In genomic region chr1:25028587-25028909, GRCh38 we compare ENCODE assay signal across 20 cellular contexts.
DNase-seq lines count a peak whose midpoint lies in the region; ATAC-seq, FAIRE-seq and TF ChIP-seq lines count a peak whose summit lies in the region.
"Had no signal": no experiment of that assay in that cellular context is flagged by ENCODE, and none has a peak within 500 bp of the region (broad histone marks: within the 10 kb centered on the region; RNA-seq: fewer than 3 reads in every experiment).

No MANE protein-coding gene starts in this region.

- WGBS in H1 (ENCODE audit: extremely low coverage in 1 of 2, insufficient coverage in 1 of 2, insufficient read length in 1 of 2, insufficient replicate concordance in 2 of 2, low coverage in 1 of 2, low lambda C conversion rate in 2 of 2, missing lambda C conversion rate in 1 of 2), 2 experiments = 93% methylated on average over 6 of the region's 12 CpGs; no CpG with 5 or more reads in 1 of the 2 experiments

- no peak overlapping the region for H2BK20ac ChIP-seq in H1 (ENCODE audit: low read length)

- H2BK5ac ChIP-seq in H1 (ENCODE audit: low read depth, low read length) = no peak overlapping the region

- 0 out of 2 replicates have a peak overlapping the region, but pooled peaks have one; percentile 24 for H2AK5ac ChIP-seq in H1 (ENCODE audit: low read depth, low read length)

- H3K4me3 Mint-ChIP-seq in CD4-positive, CD25-positive, alpha-beta regulatory T cell = peak overlapping the region in 1 of 4 donors; percentile 9
- H3K4me3 Mint-ChIP-seq in activated B cell treated with CpG ODN at 0.5 μM for 24 hours = peak overlapping the region; percentile 49
- H3K4me3 Mint-ChIP-seq: brain had no signal

- intact Hi-C loops in activated B cell treated with CpG ODN at 0.5 μM for 24 hours (cut with micrococcal nuclease) = no loop called here

- H3K27ac ChIP-seq in CD4-positive, CD25-positive, alpha-beta regulatory T cell (ENCODE audit: insufficient read depth, low read length, poor library complexity, severe bottlenecking) = no peak overlapping the region
- no peak overlapping the region for H3K27ac ChIP-seq in H1 (ENCODE audit: low read depth, low read length)
- H3K27ac ChIP-seq: esophagus muscularis mucosa, heart left ventricle had no signal

- H4K91ac ChIP-seq in H1 (replicated peaks; ENCODE audit: insufficient read length, low read length) = no peak overlapping the region

- H3K79me1 ChIP-seq in H1 (ENCODE audit: low read depth, low read length) = no peaks in the 10 kb centered on the region

- no peak overlapping the region for H2AFZ ChIP-seq in H1 (ENCODE audit: low read length)

- H4K5ac ChIP-seq in H1 (ENCODE audit: insufficient read length, low read depth, low read length) = no peak overlapping the region

- no peak for DNase-seq in CD4-positive, CD25-positive, alpha-beta regulatory T cell
- no peak for DNase-seq in GM12865 (ENCODE audit: low read depth)
- no peak for DNase-seq in activated B cell treated with CpG ODN at 0.5 μM for 24 hours
- DNase-seq in H1 (ENCODE audit: low read depth in 1 of 2, low spot score in 2 of 2) = no peak
- no peak for DNase-seq in NCI-H526 (lab: John Stamatoyannopoulos, UW)
- DNase-seq in NK-92 treated with Interleukin-12 subunit alpha and Interleukin-12 subunit beta, amount 100 ng/mL, for 24 hours (lab: John Stamatoyannopoulos, UW) = no peak
- no peak for DNase-seq in HTR-8/SVneo (ENCODE audit: insufficient read length, low spot score)
- no peak for DNase-seq in NCI-H82 (lab: John Stamatoyannopoulos, UW)
- DNase-seq: activated CD4-positive, CD25-positive, alpha-beta regulatory T cell treated with anti-CD3 and anti-CD28 coated beads, Interleukin-2, amount 50 U/mL, for 72 hours; heart left ventricle; midbrain; NCI-H2107; NCI-H774; occipital lobe; sigmoid colon had no signal

- TF ChIP-seq CTCF in GM12865 (IDR thresholded peaks at IDR 0.05; ENCODE audit: insufficient read depth, low read depth, low read length, missing control alignments) = no peak
- no peak for TF ChIP-seq CTCF in activated B cell treated with CpG ODN at 0.5 μM for 24 hours (IDR thresholded peaks at IDR 0.05)
- no peak for TF ChIP-seq CTCF in H1 (IDR thresholded peaks at IDR 0.05; ENCODE audit: control extremely low read depth in 1 of 3, insufficient read depth in 1 of 3, low read depth in 1 of 3, low read length in 3 of 3)

- H3K9ac ChIP-seq in H1 (replicated peaks in 1 of 4; ENCODE audit: extremely low read depth in 1 of 4, low read depth in 3 of 4, low read length in 3 of 4) = no peak overlapping the region

- peaks cover 7% of the 10 kb centered on the region for H3K27me3 Mint-ChIP-seq in CD4-positive, CD25-positive, alpha-beta regulatory T cell
- no peaks in the 10 kb centered on the region for H3K27me3 Mint-ChIP-seq in activated B cell treated with CpG ODN at 0.5 μM for 24 hours

- CTCF ChIA-PET in activated B cell treated with CpG ODN at 0.5 μM for 24 hours (lab: Charles Lee) (interaction anchor here (1.2 to 1.4 kb wide), 2 partner anchors 8 to 96 kb away, joined by 5 read pairs; no protein-coding TSS in a partner anchor), H1 (lab: Charles Lee; ENCODE audit: partially characterized antibody) (interaction anchor here (1.0 to 2.8 kb wide), 7 partner anchors 9 to 116 kb away, joined by 3 to 24 read pairs (median 4); no protein-coding TSS in a partner anchor)

- H3K23me2 ChIP-seq in H1 (ENCODE audit: low read depth, low read length) = peaks cover 1% of the 10 kb centered on the region; the same call in 1 of the 2 replicates

- H3K23ac ChIP-seq in H1 (ENCODE audit: insufficient read length) = no peak overlapping the region

- H4K8ac ChIP-seq in H1 (ENCODE audit: extremely low read depth, insufficient read depth, low read length) = peak overlapping the region; percentile 52; the same call in 1 of the 2 replicates

- TF ChIP-seq RAD21 in H1 (IDR thresholded peaks at IDR 0.05 in 1 of 2, conservative IDR thresholded peaks at IDR 0.05 in 1 of 2; ENCODE audit: low read depth in 2 of 2, low read length in 2 of 2) = no peak

- H2BK120ac ChIP-seq in H1 (replicated peaks; ENCODE audit: low read depth, low read length) = no peak overlapping the region

- no peaks in the 10 kb centered on the region for H3K36me3 ChIP-seq in CD4-positive, CD25-positive, alpha-beta regulatory T cell (ENCODE audit: control insufficient read depth, insufficient read depth, low read length)
- H3K36me3 ChIP-seq in H1 (ENCODE audit: control insufficient read depth in 2 of 4, insufficient read depth in 4 of 4, low read length in 3 of 4) = no peaks in the 10 kb centered on the region
- H3K36me3 ChIP-seq: esophagus muscularis mucosa, HAP-1, heart left ventricle, sigmoid colon, transverse colon had no signal

- H3K4me1 ChIP-seq in CD4-positive, CD25-positive, alpha-beta regulatory T cell (ENCODE audit: control insufficient read depth, insufficient read depth, low read length, poor library complexity, severe bottlenecking) = peaks cover 63% of the 10 kb centered on the region
- peaks cover 0 to 12% (median 5%) of the 10 kb centered on the region in 4 experiments; a peak in 5 of 7 replicates for H3K4me1 ChIP-seq in H1 (replicated peaks in 1 of 4; ENCODE audit: control insufficient read depth in 3 of 4, insufficient read depth in 4 of 4, low read length in 3 of 4)
- H3K4me1 ChIP-seq: HAP-1 had no signal

- TF ChIP-seq EP300 in H1 (IDR thresholded peaks at IDR 0.05; ENCODE audit: borderline replicate concordance in 1 of 2, low read depth in 2 of 2, low read length in 2 of 2) = no peak

- H3K4ac ChIP-seq in H1 (replicated peaks; ENCODE audit: insufficient read length, low read depth, low read length) = no peak overlapping the region

- H3K9me3 ChIP-seq in CD4-positive, CD25-positive, alpha-beta regulatory T cell (ENCODE audit: control insufficient read depth in 2 of 2, low read length in 2 of 2) = no peaks in the 10 kb centered on the region
- H3K9me3 ChIP-seq in H1 (ENCODE audit: insufficient read depth in 2 of 2, low read depth in 1 of 2, low read length in 1 of 2) = no peaks in the 10 kb centered on the region; a peak in 1 of 4 replicates
- H3K9me3 ChIP-seq: esophagus muscularis mucosa, HAP-1, heart left ventricle, sigmoid colon, transverse colon had no signal

- no peak overlapping the region for H3K4me2 ChIP-seq in H1 (ENCODE audit: insufficient read depth in 1 of 2, low read depth in 2 of 2, low read length in 2 of 2)

- no peaks in the 10 kb centered on the region for H4K20me1 ChIP-seq in H1 (replicated peaks in 1 of 2; ENCODE audit: control insufficient read depth in 1 of 2, insufficient read depth in 2 of 2, low read length in 2 of 2)

- FAIRE-seq in H1 (lab: Jason Lieb, UNC) (no peak), HTR-8/SVneo (lab: Jason Lieb, UNC) (no peak)
- FAIRE-seq: keratinocyte had no signal

- H2BK15ac ChIP-seq in H1 (ENCODE audit: low read length) = no peak overlapping the region

- no peak for TF ChIP-seq POLR2A in H1 (IDR thresholded peaks at IDR 0.05; ENCODE audit: control extremely low read depth in 1 of 2, low read depth in 2 of 2, low read length in 2 of 2)

- H3K27me3 ChIP-seq in CD4-positive, CD25-positive, alpha-beta regulatory T cell (ENCODE audit: control insufficient read depth, insufficient read depth, low read length) = no peaks in the 10 kb centered on the region
- no peaks in the 10 kb centered on the region; a peak in 1 of 7 replicates for H3K27me3 ChIP-seq in H1 (replicated peaks in 1 of 4; ENCODE audit: control insufficient read depth in 3 of 4, extremely low read depth in 1 of 4, insufficient read depth in 3 of 4, low read length in 3 of 4)
- H3K27me3 ChIP-seq: esophagus muscularis mucosa, sigmoid colon, transverse colon had no signal

- ATAC-seq in CD4-positive, CD25-positive, alpha-beta regulatory T cell (ENCODE audit: low read depth in 2 of 2) = no peak
- ATAC-seq in activated B cell treated with CpG ODN at 0.5 μM for 24 hours (ENCODE audit: low read depth) = no peak
- ATAC-seq: heart left ventricle had no signal

- peaks cover 13 to 89% (median 41%) of the 10 kb centered on the region in 4 donors for H3K4me1 Mint-ChIP-seq in CD4-positive, CD25-positive, alpha-beta regulatory T cell
- H3K4me1 Mint-ChIP-seq in activated B cell treated with CpG ODN at 0.5 μM for 24 hours = peaks cover 22% of the 10 kb centered on the region

- no peaks in the 10 kb centered on the region for H3K9me3 Mint-ChIP-seq in CD4-positive, CD25-positive, alpha-beta regulatory T cell
- H3K9me3 Mint-ChIP-seq in activated B cell treated with CpG ODN at 0.5 μM for 24 hours = no peaks in the 10 kb centered on the region

- H3K79me2 ChIP-seq in H1 (ENCODE audit: control insufficient read depth in 1 of 2, insufficient read depth in 2 of 2, low read length in 2 of 2) = no peaks in the 10 kb centered on the region

- no peak overlapping the region for H3K56ac ChIP-seq in H1 (replicated peaks; ENCODE audit: insufficient read length, low read depth, low read length)

- POLR2A ChIA-PET in activated B cell treated with CpG ODN at 0.5 μM for 24 hours (lab: Charles Lee) (interaction anchor here (0.5 to 13.4 kb wide), 11 partner anchors 8 to 1684 kb away, joined by 3 to 385 read pairs (median 5); partner anchors contain the start of genes HNRNPR and RUNX3), H1 (lab: Charles Lee; ENCODE audit: partially characterized antibody) (no interaction called here)

- H3K18ac ChIP-seq in H1 (ENCODE audit: extremely low read depth, low read length) = no peak overlapping the region

- no peak overlapping the region for H2BK12ac ChIP-seq in H1 (ENCODE audit: low read depth, low read length)

- H3K36me3 Mint-ChIP-seq in CD4-positive, CD25-positive, alpha-beta regulatory T cell = no peaks in the 10 kb centered on the region
- H3K36me3 Mint-ChIP-seq in activated B cell treated with CpG ODN at 0.5 μM for 24 hours (ENCODE audit: low read depth) = no peaks in the 10 kb centered on the region
- H3K36me3 Mint-ChIP-seq: brain had no signal

- peak overlapping the region; percentile 90 to 96 (median 95) for H3K27ac Mint-ChIP-seq in CD4-positive, CD25-positive, alpha-beta regulatory T cell
- peak overlapping the region; percentile 97 for H3K27ac Mint-ChIP-seq in activated B cell treated with CpG ODN at 0.5 μM for 24 hours
- H3K27ac Mint-ChIP-seq: brain had no signal

- H3K14ac ChIP-seq in H1 (ENCODE audit: insufficient read length) = no peak overlapping the region

- H3K4me3 ChIP-seq in CD4-positive, CD25-positive, alpha-beta regulatory T cell (ENCODE audit: low read depth, low read length) = no peak overlapping the region
- peak overlapping the region; percentile 35 for H3K4me3 ChIP-seq in GM12865 (ENCODE audit: low read depth, low read length)
- no peak overlapping the region for H3K4me3 ChIP-seq in H1 (ENCODE audit: extremely low read depth in 1 of 4, insufficient read depth in 2 of 4, low read depth in 3 of 4, low read length in 4 of 4)
- H3K4me3 ChIP-seq: esophagus muscularis mucosa, HAP-1, sigmoid colon, transverse colon had no signal

TF ChIP-seq in H1, 55 proteins besides CTCF, POLR2A, EP300 and RAD21:
- TF ChIP-seq SUZ12 (IDR thresholded peaks at IDR 0.05; ENCODE audit: low read length) (no peak), KDM4A (IDR thresholded peaks at IDR 0.05; ENCODE audit: low read depth, low read length, severe bottlenecking) (no peak), POU5F1 (IDR thresholded peaks at IDR 0.05; ENCODE audit: low read depth, low read length) (no peak), SRF (IDR thresholded peaks at IDR 0.05; ENCODE audit: low read depth, low read length) (no peak)
